Comparison of ENCODE assay signal across 8 cellular contexts in the genomic region with DNA sequence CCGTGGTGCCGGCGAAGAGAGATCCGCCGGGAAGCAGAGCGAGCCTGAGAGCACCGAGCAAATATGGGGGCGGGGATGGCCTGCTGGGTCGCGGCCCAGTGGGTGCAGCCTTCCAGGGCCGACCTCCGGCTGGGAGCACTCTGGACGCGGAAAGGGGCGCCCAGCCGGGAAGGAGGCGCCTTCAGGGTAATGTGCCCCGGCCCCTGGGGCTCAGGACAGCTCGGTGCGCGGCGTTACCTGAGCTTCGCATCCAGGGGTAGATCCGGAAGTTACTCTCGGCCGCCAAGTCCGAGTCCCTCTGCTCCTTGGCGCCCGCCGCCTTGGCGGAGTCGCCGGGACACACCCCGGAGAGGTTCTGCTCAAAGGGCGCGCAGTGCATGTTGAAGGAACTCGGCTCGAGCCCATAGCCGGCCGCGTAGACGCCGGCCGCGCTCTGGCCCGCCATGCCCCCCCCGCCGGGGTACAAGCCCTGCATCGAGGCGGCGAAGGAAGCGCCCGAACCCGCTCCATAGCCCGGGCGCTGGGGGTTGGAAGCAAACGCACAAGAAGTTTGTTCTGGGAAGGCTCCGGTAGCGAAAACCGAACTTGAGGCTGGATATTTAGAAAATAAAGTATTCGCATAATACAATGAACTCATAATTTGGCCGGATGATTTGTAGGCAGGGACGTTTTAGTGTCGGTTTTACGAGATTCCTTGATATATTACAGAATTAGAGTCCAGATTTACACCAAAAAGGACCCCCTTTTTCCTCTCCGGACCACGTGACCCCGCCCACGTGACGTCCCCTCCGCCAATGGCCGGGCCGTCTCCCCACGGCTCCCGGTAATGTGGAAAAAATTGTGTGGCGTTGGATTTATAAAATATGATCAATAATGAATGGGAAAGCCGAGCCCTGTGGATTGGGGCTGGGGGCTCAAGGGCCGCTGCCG. TPM values are rescaled to one million over a fixed set of nuclear protein-coding genes. Genes with fewer than 3 reads are reported as not detected.
DNase-seq lines count a peak whose midpoint lies in the region; ATAC-seq and TF ChIP-seq lines count a peak whose summit lies in the region.

A gene (minus strand): TSS at position 736 of the 930 bp plus-strand sequence. CDS start 99 bp downstream, at position 637.

- peak; percentile 89 for DNase-seq in GM13977 (ENCODE audit: low spot score)
- DNase-seq in NCI-H2196 (lab: John Stamatoyannopoulos, UW; ENCODE audit: unreplicated experiment), result peak; percentile 81
- DNase-seq in activated CD8-positive, alpha-beta memory T cell treated with anti-CD3 and anti-CD28 coated beads, Interleukin-2, amount 50 U/mL, for 48 hours, result peak; percentile 87
- DNase-seq in fibroblast of villous mesenchyme (ENCODE audit: low read depth), result peak; percentile 41
- no peak for DNase-seq in neuronal stem cell (ENCODE audit: low spot score)
- no peak for DNase-seq in superior temporal gyrus (ENCODE audit: extremely low spot score)

- ATAC-seq in HG03521 (IDR thresholded peaks at IDR 0.05; ENCODE audit: unreplicated experiment), result no peak

- H3K18ac ChIP-seq in neuronal stem cell (ENCODE audit: low read length), result no peak within 1 kb of the TSS

- no peak within 1 kb of the TSS for H3K4me2 ChIP-seq in neuronal stem cell (ENCODE audit: insufficient read depth, low read length, poor library complexity, severe bottlenecking)

- peak within 1 kb of the TSS; percentile 62 for H3K23ac ChIP-seq in neuronal stem cell (ENCODE audit: low read depth, low read length, poor library complexity)

- no peak within 1 kb of the TSS for H3K9ac ChIP-seq in neuronal stem cell (ENCODE audit: low read depth, low read length, poor library complexity)

- peak within 1 kb of the TSS; percentile 65 for H3K4me3 ChIP-seq in fibroblast of villous mesenchyme (ENCODE audit: low read depth, low read length)
- peak within 1 kb of the TSS in 1 of 2 donors; percentile 34 for H3K4me3 ChIP-seq in neuronal stem cell (ENCODE audit: low read length in 2 of 2)

- no peak for TF ChIP-seq CTCF in 22Rv1 (IDR thresholded peaks at IDR 0.05)
- TF ChIP-seq CTCF in GM13977 (IDR thresholded peaks at IDR 0.05; ENCODE audit: extremely low read depth, insufficient read depth, missing control alignments), result no peak
- no peak for TF ChIP-seq CTCF in fibroblast of villous mesenchyme (IDR thresholded peaks at IDR 0.05; ENCODE audit: insufficient read depth, low read depth, low read length)

- H2BK12ac ChIP-seq in neuronal stem cell (ENCODE audit: low read length), result no peak within 1 kb of the TSS

- H2BK5ac ChIP-seq in neuronal stem cell (ENCODE audit: low read length), result no peak within 1 kb of the TSS

- H2BK15ac ChIP-seq in neuronal stem cell (ENCODE audit: low read length), result no peak within 1 kb of the TSS

- peaks cover 4 to 14% of the 10 kb centered on the region in 2 donors for H3K9me3 ChIP-seq in neuronal stem cell (replicated peaks in 1 of 2; ENCODE audit: control insufficient read depth in 2 of 2, insufficient read depth in 1 of 2, low read depth in 1 of 2, low read length in 2 of 2)

- no CpG with 5 or more reads among the region's 79 CpGs for WGBS in neuronal stem cell (ENCODE audit: extremely low coverage in 2 of 2, insufficient read length in 2 of 2, insufficient replicate concordance in 1 of 2), 2 donors

- no peak within 1 kb of the TSS for H2BK120ac ChIP-seq in neuronal stem cell (ENCODE audit: low read depth, low read length)

- H2AFZ ChIP-seq in neuronal stem cell (ENCODE audit: low read length), result peak within 1 kb of the TSS; percentile 87

- H4K91ac ChIP-seq in neuronal stem cell (ENCODE audit: low read depth, low read length, poor library complexity), result no peak within 1 kb of the TSS

- H3K14ac ChIP-seq in neuronal stem cell (ENCODE audit: low read length), result peak within 1 kb of the TSS; percentile 49

- H3K27me3 ChIP-seq in neuronal stem cell (ENCODE audit: control insufficient read depth in 3 of 3, insufficient read depth in 3 of 3, low read depth in 1 of 3, low read length in 3 of 3), result peaks cover 71 to 98% (median 97%) of the 10 kb centered on the region in 3 experiments

- no peak within 1 kb of the TSS for H3K4ac ChIP-seq in neuronal stem cell (ENCODE audit: low read length)

- in situ Hi-C loops in GM13977 (cut with MboI; ENCODE audit: low pct_unique_long_range_greater_than_20kb, low sequenced_read_pairs, unreplicated experiment), result loop anchor here (10.0 kb wide), 1 partner anchor 114 kb away; a partner anchor contains a TSS

- peak within 1 kb of the TSS; percentile 96 for H3K27ac ChIP-seq in 22Rv1
- H3K27ac ChIP-seq in neuronal stem cell (replicated peaks; ENCODE audit: low read length), result no peak within 1 kb of the TSS

- H3K4me1 ChIP-seq in neuronal stem cell (ENCODE audit: control insufficient read depth in 2 of 2, insufficient read depth in 1 of 2, low read depth in 1 of 2, low read length in 2 of 2), result peaks cover 0 to 3% of the 10 kb centered on the region in 2 donors

- no peak within 1 kb of the TSS for H4K8ac ChIP-seq in neuronal stem cell (ENCODE audit: low read depth, low read length)

- H3K79me1 ChIP-seq in neuronal stem cell (ENCODE audit: low read depth, low read length), result no peaks in the 10 kb centered on the region

- no peak within 1 kb of the TSS for H2AK5ac ChIP-seq in neuronal stem cell (ENCODE audit: low read depth, low read length)

- no peaks in the 10 kb centered on the region for H3K36me3 ChIP-seq in neuronal stem cell (replicated peaks in 1 of 2; ENCODE audit: control insufficient read depth in 2 of 2, insufficient read depth in 2 of 2, low read length in 2 of 2)

RNA-seq across cellular contexts. Expression of the gene that starts here (rescaled TPM):
- 1.7 and 2.6 TPM in 2 replicates for total RNA-seq in fibroblast of villous mesenchyme
- polyA plus RNA-seq in neuronal stem cell (2013, experiment 1 of 2), result not detected
- not detected for polyA plus RNA-seq in neuronal stem cell (2013, experiment 2 of 2)

Comparison
In these comparisons a context has a peak if more than half of its experiments do, and no peak if none do; other contexts are left out.
1. DNase-seq: peak in GM13977 (single experiment), NCI-H2196 (single experiment), activated CD8-positive, alpha-beta memory T cell treated with anti-CD3 and anti-CD28 coated beads, Interleukin-2, amount 50 U/mL, for 48 hours (single experiment) and fibroblast of villous mesenchyme (single experiment); none in neuronal stem cell (single experiment) and superior temporal gyrus (single experiment).